ENCODE assay signal across 8 cellular contexts in genomic region chr13:114235697-114236096, GRCh38. TPM values are rescaled to one million over a fixed set of nuclear protein-coding genes. Genes with fewer than 3 reads are reported as not detected.
DNase-seq lines count a peak whose midpoint lies in the region; ATAC-seq and TF ChIP-seq lines count a peak whose summit lies in the region.

No MANE protein-coding gene starts in this region.

- peaks cover 0 to 2% of the 10 kb centered on the region in 2 donors for H3K27me3 Mint-ChIP-seq in T-cell

- no peaks in the 10 kb centered on the region for H3K9me3 ChIP-seq in skeletal muscle satellite cell (replicated peaks; ENCODE audit: low read length)

- H3K4me3 ChIP-seq in H7 (ENCODE audit: insufficient read depth, low read depth, low read length): peak overlapping the region; percentile 80
- H3K4me3 ChIP-seq in fibroblast of villous mesenchyme (ENCODE audit: low read depth, low read length): peak overlapping the region; percentile 92
- peak overlapping the region; percentile 87 for H3K4me3 ChIP-seq in skeletal muscle satellite cell (ENCODE audit: low read length)

- CTCF ChIA-PET in T-cell (lab: Charles Lee): interaction anchor here in 1 of 2 donors (0.7 kb wide), 1 partner anchor 168 kb away, joined by 3 read pairs; no protein-coding TSS in a partner anchor

- H3K27ac Mint-ChIP-seq in T-cell: peak overlapping the region; percentile 79 to 80

- H3K27me3 ChIP-seq in H7 (ENCODE audit: control insufficient read depth, insufficient read depth, low read length) (no peaks in the 10 kb centered on the region; the same call in 1 of the 2 replicates), skeletal muscle satellite cell (ENCODE audit: control insufficient read depth, insufficient read depth, low read length) (peaks cover under 1% of the 10 kb centered on the region)

- peaks cover 17% of the 10 kb centered on the region for H3K36me3 ChIP-seq in H7 (replicated peaks; ENCODE audit: control insufficient read depth, insufficient read depth, low read length)
- H3K36me3 ChIP-seq in skeletal muscle satellite cell (ENCODE audit: insufficient read depth, low read length): peaks cover 31% of the 10 kb centered on the region

- TF ChIP-seq CTCF in fibroblast of villous mesenchyme (IDR thresholded peaks at IDR 0.05; ENCODE audit: insufficient read depth, low read depth, low read length): no peak

- H3K36me3 Mint-ChIP-seq in T-cell: peaks cover 20% of the 10 kb centered on the region

- H3K4me1 ChIP-seq in skeletal muscle satellite cell (ENCODE audit: control insufficient read depth, insufficient read depth, low read length): peaks cover 5% of the 10 kb centered on the region

- H3K4me3 Mint-ChIP-seq in T-cell: peak overlapping the region; percentile 79 to 84 (median 84)

- H3K9ac ChIP-seq in skeletal muscle satellite cell (ENCODE audit: low read depth, low read length): peak overlapping the region; percentile 93

- no peaks in the 10 kb centered on the region for H3K9me3 Mint-ChIP-seq in T-cell

- DNase-seq in H7 (no peak), T-cell (no peak), fibroblast of villous mesenchyme (ENCODE audit: low read depth) (peak; percentile 11), cerebellar nuclear complex (lab: John Stamatoyannopoulos, UW) (no peak), NCI-H510A treated with DMSO at 0.1 percent for 48 hours (lab: John Stamatoyannopoulos, UW) (no peak)
- DNase-seq in activated effector memory CD4-positive, alpha-beta T cell treated with anti-CD3 and anti-CD28 coated beads, Interleukin-2, amount 50 U/mL, for 16 hours: no peak

- peak overlapping the region; percentile 96 for H3K4me2 ChIP-seq in skeletal muscle satellite cell (ENCODE audit: low read length)

- peaks cover 26 to 33% (median 29%) of the 10 kb centered on the region in 3 donors for H3K4me1 Mint-ChIP-seq in T-cell

- ATAC-seq in T-cell (replicated peaks in 1 of 4) (no peak), GM18519 (IDR thresholded peaks at IDR 0.05; ENCODE audit: low FRiP score, unreplicated experiment) (no peak)

- POLR2A ChIA-PET in T-cell (lab: Charles Lee): no interaction called here

RNA-seq across cellular contexts. Expression of gene CDC16, which starts 1.0 kb away (rescaled TPM):
- 25.0 and 31.1 TPM in 2 replicates for total RNA-seq in H7 (2014; rRNA removed; shearing (Covaris generic))
- total RNA-seq in T-cell (10 to 100 TPM; 61.5 to 97.8 (median 78.8) TPM), fibroblast of villous mesenchyme (58.0 and 62.6 TPM in 2 replicates)
- total RNA-seq in skeletal muscle satellite cell (2012; rRNA removed): 46.6 and 55.7 TPM in 2 replicates

RNA-seq across cellular contexts. Expression of gene UPF3A, which starts 45.7 kb away (rescaled TPM):
- total RNA-seq in H7 (2014; rRNA removed; shearing (Covaris generic)): 25.0 and 47.7 TPM in 2 replicates
- total RNA-seq in T-cell: 100 to 1,000 TPM in 1 of 5 donors, 10 to 100 TPM in 4; 40.5 to 105 (median 68.0) TPM
- 20.7 and 27.1 TPM in 2 replicates for total RNA-seq in fibroblast of villous mesenchyme
- total RNA-seq in skeletal muscle satellite cell (2012; rRNA removed): 9.4 and 18.5 TPM in 2 replicates

RNA-seq across cellular contexts. Expression of gene CFAP97D2, which starts 56.6 kb away (rescaled TPM):
- not detected in 2 replicates for total RNA-seq in H7 (2014; rRNA removed; shearing (Covaris generic))
- total RNA-seq in T-cell (1 to 10 TPM in 3 of 5 donors, under 1 TPM in 2; 0.92 to 4.5 (median 2.6) TPM), fibroblast of villous mesenchyme (not detected in 2 replicates)
- 0.25 TPM in 1 of 2 replicates, not detected in the other for total RNA-seq in skeletal muscle satellite cell (2012; rRNA removed)
